Comparison of ENCODE assay signal across 18 cellular contexts in genomic region chr2:20478961-20479360, GRCh38.
"Had no signal": no experiment of that assay in that cellular context is flagged by ENCODE, and none has a peak within 500 bp of the region (broad histone marks: within the 10 kb centered on the region; RNA-seq: fewer than 3 reads in every experiment).

No MANE protein-coding gene starts in this region.

- H3K9me3 Mint-ChIP-seq: activated naive CD4-positive, alpha-beta T cell treated with anti-CD3 and anti-CD28 coated beads, Interleukin-2, amount 50 U/mL, for 24 hours; stimulated activated naive CD8-positive, alpha-beta T cell treated with anti-CD3 and anti-CD28 coated beads, Interleukin-15, Interleukin-2, amounts not matched to agents 100 ng/mL and 50 ng/mL, for 24 hours had no signal

- H3K27ac Mint-ChIP-seq: activated naive CD4-positive, alpha-beta T cell treated with anti-CD3 and anti-CD28 coated beads, Interleukin-2, amount 50 U/mL, for 24 hours; activated T-cell treated with anti-CD3 and anti-CD28 coated beads, Interleukin-2, amount 50 U/mL, for 24 hours; stimulated activated naive CD8-positive, alpha-beta T cell treated with anti-CD3 and anti-CD28 coated beads, Interleukin-15, Interleukin-2, amounts not matched to agents 100 ng/mL and 50 ng/mL, for 24 hours had no signal

- ATAC-seq: SK-N-SH treated with all-trans-retinoic acid at 6 μM for 48 hours had no signal

- H3K4me1 Mint-ChIP-seq: activated naive CD4-positive, alpha-beta T cell treated with anti-CD3 and anti-CD28 coated beads, Interleukin-2, amount 50 U/mL, for 24 hours had no signal

- H3K27me3 ChIP-seq: adrenal gland, cardiac muscle cell, esophagus squamous epithelium, testis, vagina had no signal

- H3K27ac ChIP-seq: adrenal gland, cardiac muscle cell, esophagus squamous epithelium, neutrophil, testis, vagina had no signal

- H3K4me3 ChIP-seq: adrenal gland, cardiac muscle cell, esophagus squamous epithelium, lung, testis, vagina had no signal

- H3K36me3 Mint-ChIP-seq: activated naive CD4-positive, alpha-beta T cell treated with anti-CD3 and anti-CD28 coated beads, Interleukin-2, amount 50 U/mL, for 24 hours had no signal

- H3K36me3 ChIP-seq: adrenal gland, cardiac muscle cell, esophagus squamous epithelium, neutrophil, vagina had no signal

- DNase-seq: activated CD4-positive, CD25-positive, alpha-beta regulatory T cell treated with anti-CD3 and anti-CD28 coated beads, Interleukin-2, amount 50 U/mL, for 72 hours; activated T-cell treated with anti-CD3 and anti-CD28 coated beads, Interleukin-2, amount 50 U/mL, for 24 hours; cortex of kidney; effector CD4-positive, alpha-beta T cell; esophagus squamous epithelium; glutamatergic neuron; naive B cell; T-helper 1 cell; T1000; testis had no signal

- H3K9me3 ChIP-seq: adrenal gland, esophagus squamous epithelium, neutrophil, testis, vagina had no signal

- H3K4me3 Mint-ChIP-seq: activated naive CD4-positive, alpha-beta T cell treated with anti-CD3 and anti-CD28 coated beads, Interleukin-2, amount 50 U/mL, for 24 hours; activated T-cell treated with anti-CD3 and anti-CD28 coated beads, Interleukin-2, amount 50 U/mL, for 24 hours; naive B cell; stimulated activated naive CD8-positive, alpha-beta T cell treated with anti-CD3 and anti-CD28 coated beads, Interleukin-15, Interleukin-2, amounts not matched to agents 100 ng/mL and 50 ng/mL, for 24 hours had no signal
